Comparison of ENCODE assay signal across 9 cellular contexts in the genomic region with DNA sequence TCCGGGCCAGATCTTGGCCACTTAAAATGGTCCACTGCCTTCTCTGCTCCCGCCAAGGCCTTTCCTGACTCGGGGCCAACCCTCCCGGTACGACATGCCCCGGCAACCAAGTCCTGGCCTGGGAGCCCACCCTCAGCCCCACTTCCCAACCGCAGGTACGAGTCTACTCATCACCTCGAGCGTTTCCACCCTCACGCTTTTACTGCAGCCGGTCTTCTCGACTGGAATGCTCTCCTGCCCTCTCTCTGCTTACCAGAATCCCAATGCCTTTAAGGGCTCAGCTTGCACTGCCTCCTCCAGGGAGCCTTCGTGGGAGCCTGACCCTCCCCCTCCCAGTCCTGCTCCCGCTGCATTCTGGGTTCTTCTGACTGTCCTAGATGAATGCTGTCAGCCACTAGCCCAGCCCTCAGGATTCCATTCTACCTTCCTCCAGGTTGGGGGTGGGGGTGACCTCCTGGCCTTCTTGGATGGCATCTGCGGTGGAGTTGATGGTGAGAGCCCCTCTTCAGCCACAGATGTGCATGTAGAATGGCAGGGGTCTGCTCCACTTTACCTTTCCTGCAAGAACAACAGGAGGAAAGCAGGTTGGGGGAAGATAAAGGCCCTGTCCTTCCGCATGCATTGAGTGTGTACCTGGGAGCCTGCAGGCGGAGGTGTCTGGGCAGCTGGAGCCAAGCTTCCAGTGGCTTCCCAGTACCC. TPM values are rescaled to one million over a fixed set of nuclear protein-coding genes. Genes with fewer than 3 reads are reported as not detected.
A peak's percentile ranks its signal among the peaks of the same experiment; 100 is the strongest.
DNase-seq lines count a peak whose midpoint lies in the region; ATAC-seq and TF ChIP-seq lines count a peak whose summit lies in the region.
"Had no signal": no experiment of that assay in that cellular context is flagged by ENCODE, and none has a peak within 500 bp of the region (broad histone marks: within the 10 kb centered on the region; RNA-seq: fewer than 3 reads in every experiment).

No MANE protein-coding gene starts in this region.

- H3K27ac ChIP-seq in heart left ventricle (peak overlapping the region; percentile 53 to 100 (median 99)), mesenchymal stem cell (ENCODE audit: low read length, poor library complexity, severe bottlenecking) (peak overlapping the region; percentile 78), vagina (peak overlapping the region; percentile 100)

- H3K9ac ChIP-seq in mesenchymal stem cell (ENCODE audit: low read length), result peak overlapping the region; percentile 47

- H3K23ac ChIP-seq in mesenchymal stem cell (ENCODE audit: low read length in 2 of 2), result no peak overlapping the region

- H3K36me3 ChIP-seq in heart left ventricle (no peaks in the 10 kb centered on the region), mesenchymal stem cell (ENCODE audit: control insufficient read depth in 1 of 2, insufficient read depth in 2 of 2, low read depth in 1 of 2, low read length in 2 of 2) (no peaks in the 10 kb centered on the region), vagina (no peaks in the 10 kb centered on the region)

- ATAC-seq in heart left ventricle (no peak), Right ventricle myocardium superior (ENCODE audit: poor library complexity) (no peak), GM18861 (IDR thresholded peaks at IDR 0.05; ENCODE audit: unreplicated experiment) (no peak), GM19023 (IDR thresholded peaks at IDR 0.05; ENCODE audit: unreplicated experiment) (no peak)

- peak overlapping the region; percentile 79 for H4K8ac ChIP-seq in mesenchymal stem cell (ENCODE audit: low read length)

- peak overlapping the region; percentile 58 to 87 for H3K4ac ChIP-seq in mesenchymal stem cell (ENCODE audit: low read depth in 1 of 2, low read length in 2 of 2)

- WGBS in heart left ventricle, 4 donors, result 55 to 64% (median 58%) methylated on average over 18 of the region's 18 CpGs
- 19% methylated on average over 15 of the region's 18 CpGs for WGBS in mesenchymal stem cell

- H3K27me3 ChIP-seq in heart left ventricle, result no peaks in the 10 kb centered on the region
- peaks cover 0 to 10% of the 10 kb centered on the region in 2 experiments for H3K27me3 ChIP-seq in mesenchymal stem cell (ENCODE audit: control insufficient read depth in 1 of 2, insufficient read depth in 1 of 2, low read length in 2 of 2)
- H3K27me3 ChIP-seq in vagina, result no peaks in the 10 kb centered on the region

- intact Hi-C loops in heart left ventricle (cut with DNase I), result loop anchor here in 1 of 10 donors (2.0 kb wide), 1 partner anchor 22 kb away; no protein-coding TSS in a partner anchor
- intact Hi-C loops in Right ventricle myocardium superior (cut with DNase I), result no loop called here
- intact Hi-C loops in vagina (cut with DNase I), result no loop called here

- H3K79me1 ChIP-seq in mesenchymal stem cell (replicated peaks; ENCODE audit: low read length, poor library complexity, severe bottlenecking), result no peaks in the 10 kb centered on the region

- H3K4me2 ChIP-seq in mesenchymal stem cell (ENCODE audit: low read length, poor library complexity, severe bottlenecking), result peak overlapping the region; percentile 54

- H3K14ac ChIP-seq in mesenchymal stem cell (ENCODE audit: low read length in 2 of 2), result no peak overlapping the region

- TF ChIP-seq CTCF in heart left ventricle (IDR thresholded peaks at IDR 0.05) (no peak), vagina (IDR thresholded peaks at IDR 0.05) (no peak)

- peak overlapping the region in 1 of 2 experiments; percentile 87 for H2BK12ac ChIP-seq in mesenchymal stem cell (ENCODE audit: low read length in 2 of 2)

- DNase-seq in heart left ventricle (peak in 1 of 5 donors; percentile 34), Right ventricle myocardium superior (no peak), cerebellar cortex (ENCODE audit: low spot score) (peak; percentile 65), mesenchymal stem cell (peak; percentile 79), vagina (ENCODE audit: extremely low spot score in 2 of 2) (no peak)
- no peak for DNase-seq in stimulated activated CD4-positive, alpha-beta T cell treated with anti-CD3 and anti-CD28 coated beads, Interleukin-2, amount 100 ng/mL, for 48 hours

- TF ChIP-seq POLR2A in heart left ventricle (IDR thresholded peaks at IDR 0.05), result no peak
- no peak for TF ChIP-seq POLR2A in vagina (IDR thresholded peaks at IDR 0.05)

- H3K4me1 ChIP-seq in heart left ventricle (peaks cover 15 to 42% (median 31%) of the 10 kb centered on the region in 12 donors), mesenchymal stem cell (ENCODE audit: control insufficient read depth, insufficient read depth, low read depth, low read length) (peaks cover 23% of the 10 kb centered on the region), vagina (peaks cover 41% of the 10 kb centered on the region)

- no peak overlapping the region for H2AFZ ChIP-seq in mesenchymal stem cell (ENCODE audit: low read depth, low read length)

- peak overlapping the region; percentile 86 for H4K91ac ChIP-seq in mesenchymal stem cell (ENCODE audit: low read length)

- no peak overlapping the region for H2AK5ac ChIP-seq in mesenchymal stem cell (ENCODE audit: low read length, severe bottlenecking)

- H3K18ac ChIP-seq in mesenchymal stem cell (ENCODE audit: low read depth in 1 of 2, low read length in 2 of 2), result peak overlapping the region; percentile 16 to 58

- no peaks in the 10 kb centered on the region for H3K9me3 ChIP-seq in heart left ventricle
- no peaks in the 10 kb centered on the region for H3K9me3 ChIP-seq in mesenchymal stem cell (ENCODE audit: control insufficient read depth, low read length)
- no peaks in the 10 kb centered on the region for H3K9me3 ChIP-seq in vagina

- no peak overlapping the region for H2BK5ac ChIP-seq in mesenchymal stem cell (ENCODE audit: low read depth, low read length, poor library complexity, severe bottlenecking)

- H2BK15ac ChIP-seq in mesenchymal stem cell (ENCODE audit: low read depth, poor library complexity, severe bottlenecking), result peak overlapping the region; percentile 17

- H3K4me3 ChIP-seq in heart left ventricle (peak overlapping the region in 5 of 12 donors; percentile 83 to 99 (median 96)), mesenchymal stem cell (ENCODE audit: insufficient read depth in 1 of 2, low read depth in 1 of 2, low read length in 2 of 2) (peak overlapping the region in 1 of 2 experiments; percentile 48), vagina (peak overlapping the region in 1 of 2 donors; percentile 95)

- peak overlapping the region; percentile 90 for H2BK120ac ChIP-seq in mesenchymal stem cell (ENCODE audit: low read depth, low read length)

RNA-seq across cellular contexts. Expression of a gene that starts 1.1 kb away (rescaled TPM):
- total RNA-seq in heart left ventricle (10 to 100 TPM in 7 of 9 donors, 1 to 10 TPM in 2; 5.3 to 27.3 (median 17.2) TPM), Right ventricle myocardium superior (11.4 TPM), vagina (99.7 TPM)
- 10 to 100 TPM in 1 of 2 donors, 1 to 10 TPM in 1; 9.3 to 40.3 TPM for polyA plus RNA-seq in heart left ventricle
- 16.6 TPM for polyA plus RNA-seq in mesenchymal stem cell (2013, experiment 1 of 2)
- polyA plus RNA-seq in mesenchymal stem cell (2013, experiment 2 of 2), result 15.6 TPM

RNA-seq across cellular contexts. Expression of a gene that starts 37.9 kb away (rescaled TPM):
- total RNA-seq in heart left ventricle (1,000 to 10,000 TPM in 1 of 9 donors, 100 to 1,000 TPM in 8; 293 to 1,122 (median 530) TPM), Right ventricle myocardium superior (249 TPM), vagina (not detected)
- 100 to 1,000 TPM; 496 to 675 TPM for polyA plus RNA-seq in heart left ventricle
- 0.08 TPM for polyA plus RNA-seq in mesenchymal stem cell (2013, experiment 1 of 2)
- 0.03 TPM for polyA plus RNA-seq in mesenchymal stem cell (2013, experiment 2 of 2)
- total RNA-seq: NCI-H460 had no signal

RNA-seq across cellular contexts. Expression of a gene that starts 47.0 kb away (rescaled TPM):
- total RNA-seq in heart left ventricle (1 to 10 TPM in 7 of 9 donors, under 1 TPM in 2; 0.83 to 4.8 (median 2.0) TPM), Right ventricle myocardium superior (2.0 TPM), vagina (8.8 TPM)
- polyA plus RNA-seq in heart left ventricle, result 1 to 10 TPM in 1 of 2 donors, under 1 TPM in 1; 0.72 to 1.9 TPM
- 3.1 TPM for polyA plus RNA-seq in mesenchymal stem cell (2013, experiment 1 of 2)
- polyA plus RNA-seq in mesenchymal stem cell (2013, experiment 2 of 2), result 2.8 TPM

RNA-seq across cellular contexts. Expression of a gene that starts 47.0 kb away (rescaled TPM):
- total RNA-seq in heart left ventricle (10 to 100 TPM; 35.3 to 52.5 (median 42.3) TPM), Right ventricle myocardium superior (48.4 TPM), vagina (45.9 TPM)
- 10 to 100 TPM; 19.9 to 43.3 TPM for polyA plus RNA-seq in heart left ventricle
- polyA plus RNA-seq in mesenchymal stem cell (2013, experiment 1 of 2), result 26.3 TPM
- polyA plus RNA-seq in mesenchymal stem cell (2013, experiment 2 of 2), result 24.9 TPM

Comparison
In these comparisons a context has a peak if more than half of its experiments do, and no peak if none do; other contexts are left out.
1. DNase-seq: peak in cerebellar cortex (single experiment) and mesenchymal stem cell (single experiment); none in Right ventricle myocardium superior (single experiment), vagina (0 of 2) and stimulated activated CD4-positive, alpha-beta T cell treated with anti-CD3 and anti-CD28 coated beads, Interleukin-2, amount 100 ng/mL, for 48 hours (0 of 2).
2. RNA of a gene that starts 37.9 kb away (total RNA-seq): 293 to 1,122 TPM in heart left ventricle and 249 TPM in Right ventricle myocardium superior (single experiment); not detected in vagina (single experiment); every median in the first group is over 100 times any median in the second.
3. Peak in every context shown above with its lines, with median percentiles within 50 percentile points of each other: H3K27ac ChIP-seq.